8 cellular contexts compared by ENCODE assay signal in the genomic region with DNA sequence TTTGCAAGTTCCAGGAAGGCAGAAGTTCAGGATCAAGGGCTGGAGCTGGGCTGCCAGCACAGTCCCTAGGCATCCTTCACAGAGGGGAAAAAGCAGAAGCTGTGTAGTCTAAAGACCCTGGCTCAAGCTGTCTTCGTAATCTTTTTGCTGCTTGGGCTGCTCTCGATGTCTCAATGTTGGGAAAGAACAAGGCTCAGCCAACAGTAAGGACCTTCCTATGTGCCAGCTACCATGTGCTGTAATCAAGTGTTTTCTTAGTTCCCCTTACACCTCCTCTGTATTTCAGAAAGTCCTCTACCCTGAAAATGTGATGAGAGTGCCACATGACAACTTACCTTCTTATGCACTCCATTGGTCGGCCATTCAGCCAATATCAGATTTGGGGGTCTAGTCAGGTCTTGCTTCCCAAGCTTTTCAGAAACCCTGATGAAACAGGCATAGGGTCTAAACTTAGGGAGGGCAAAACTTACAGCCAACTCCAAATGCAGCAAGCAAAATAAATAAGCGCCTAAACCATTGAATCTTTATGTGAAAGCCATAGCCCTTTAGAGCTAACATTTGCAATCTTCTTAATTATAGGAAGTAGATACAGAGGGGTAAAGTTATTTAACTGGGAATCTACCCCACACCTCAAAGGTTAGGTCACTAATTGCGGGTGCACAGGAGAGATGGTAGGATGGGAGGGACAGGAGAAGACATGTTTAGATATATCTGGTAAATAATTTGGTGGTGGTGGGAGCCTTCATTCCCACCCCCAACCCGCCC. TPM values are rescaled to one million over a fixed set of nuclear protein-coding genes. Genes with fewer than 3 reads are reported as not detected.
DNase-seq lines count a peak whose midpoint lies in the region; ATAC-seq and TF ChIP-seq lines count a peak whose summit lies in the region.

No MANE protein-coding gene starts in this region.

- H3K9me3 Mint-ChIP-seq in MCF 10A (ENCODE audit: unreplicated experiment): no peaks in the 10 kb centered on the region

- ATAC-seq in GM18867 (IDR thresholded peaks at IDR 0.05; ENCODE audit: unreplicated experiment) (peak; percentile 20), GM18870 (IDR thresholded peaks at IDR 0.05; ENCODE audit: unreplicated experiment) (no peak), esophagus mucosa (no peak)

- POLR2A ChIA-PET in MCF 10A (lab: Yijun Ruan, JAX): interaction anchor here (1.2 to 8.4 kb wide), 8 partner anchors 9 to 61 kb away, joined by 3 to 115 read pairs (median 18); a partner anchor contains a TSS

- H3K27ac Mint-ChIP-seq in MCF 10A (ENCODE audit: low read depth, unreplicated experiment): no peak overlapping the region

- H3K79me2 ChIP-seq in Loucy (ENCODE audit: insufficient read depth, low read length): peaks cover 42% of the 10 kb centered on the region

- CTCF ChIA-PET in MCF 10A (lab: Yijun Ruan, JAX): interaction anchor here (0.6 to 2.6 kb wide), 9 partner anchors 10 to 521 kb away, joined by 3 to 14 read pairs (median 3); no protein-coding TSS in a partner anchor

- peaks cover 45% of the 10 kb centered on the region for H3K36me3 Mint-ChIP-seq in MCF 10A (ENCODE audit: insufficient read depth, unreplicated experiment)

- H3K9me2 ChIP-seq in Loucy (replicated peaks; ENCODE audit: low read depth, low read length): no peaks in the 10 kb centered on the region

- H3K27me3 ChIP-seq in Loucy (ENCODE audit: insufficient read depth, low read length, poor library complexity, severe bottlenecking): peaks cover 6% of the 10 kb centered on the region
- H3K27me3 ChIP-seq in neuron (ENCODE audit: insufficient read depth, low read length): no peaks in the 10 kb centered on the region

- peak overlapping the region; percentile 54 for H3K4me3 ChIP-seq in AG09309 (ENCODE audit: control insufficient read depth, low read depth, low read length)
- H3K4me3 ChIP-seq in Loucy (ENCODE audit: low read length, poor library complexity, severe bottlenecking): peak overlapping the region; percentile 73
- H3K4me3 ChIP-seq in neuron (ENCODE audit: low read length): peak overlapping the region; percentile 64

- H2AFZ ChIP-seq in Loucy (ENCODE audit: low read length): no peak overlapping the region
- H2AFZ ChIP-seq in neuron (ENCODE audit: low read depth, low read length): no peak overlapping the region

- no peak for DNase-seq in AG09309 (ENCODE audit: low read depth)
- no peak for DNase-seq in MCF 10A (ENCODE audit: unreplicated experiment)
- DNase-seq in NCI-H526 treated with DMSO at 0.1 percent for 48 hours (lab: John Stamatoyannopoulos, UW): no peak

- peak overlapping the region; percentile 87 for H3K4me2 ChIP-seq in Loucy (ENCODE audit: low read depth, low read length, poor library complexity, severe bottlenecking)

- H3K9me3 ChIP-seq in Loucy (ENCODE audit: insufficient read depth, low read depth, low read length) (no peaks in the 10 kb centered on the region), neuron (ENCODE audit: low read length) (no peaks in the 10 kb centered on the region)

- peak overlapping the region; percentile 81 for H3K9ac ChIP-seq in Loucy (ENCODE audit: low read depth, low read length, poor library complexity, severe bottlenecking)

- peak overlapping the region; percentile 70 for H3K4me3 Mint-ChIP-seq in MCF 10A (ENCODE audit: unreplicated experiment)

- peaks cover 67% of the 10 kb centered on the region for H3K4me1 ChIP-seq in Loucy (ENCODE audit: insufficient read depth, low read length, poor library complexity, severe bottlenecking)
- H3K4me1 ChIP-seq in neuron (ENCODE audit: insufficient read depth, low read length): peaks cover 16% of the 10 kb centered on the region

- peaks cover 13% of the 10 kb centered on the region for H3F3A ChIP-seq in Loucy (ENCODE audit: low read depth)

- H3K4me1 Mint-ChIP-seq in MCF 10A (ENCODE audit: insufficient read depth, unreplicated experiment): peaks cover 15% of the 10 kb centered on the region

- peaks cover 34% of the 10 kb centered on the region for H4K20me1 ChIP-seq in Loucy (ENCODE audit: insufficient read depth, low read length, poor library complexity, severe bottlenecking)

- intact Hi-C loops in MCF 10A (cut with micrococcal nuclease): loop anchor here (5.0 to 10.0 kb wide), 3 partner anchors 64 to 474 kb away; a partner anchor contains a TSS

- no TSS peak for BruUV-seq in MCF 10A (replicated peaks; lab: Mats Ljungman, UMichigan)

- no peaks in the 10 kb centered on the region for H3K36me3 ChIP-seq in Loucy (ENCODE audit: insufficient read depth, low read length)
- peaks cover under 1% of the 10 kb centered on the region for H3K36me3 ChIP-seq in neuron (ENCODE audit: insufficient read depth, low read length)

- H3K27me3 Mint-ChIP-seq in MCF 10A (ENCODE audit: insufficient read depth, unreplicated experiment): no peaks in the 10 kb centered on the region

- no peak for TF ChIP-seq CTCF in AG09309 (IDR thresholded peaks at IDR 0.05; ENCODE audit: control insufficient read depth, insufficient read depth, low read depth, low read length, missing control alignments)
- no peak for TF ChIP-seq CTCF in Loucy (conservative IDR thresholded peaks at IDR 0.05; ENCODE audit: low read length)
- TF ChIP-seq CTCF in MCF 10A (IDR thresholded peaks at IDR 0.05; ENCODE audit: unreplicated experiment): no peak

RNA-seq across cellular contexts. Expression of a gene that starts 1.2 kb away (rescaled TPM):
- total RNA-seq in MCF 10A (2022) (114 and 157 TPM in 2 replicates), esophagus mucosa (37.3 TPM)
